Comparison of ENCODE assay signal across 8 cellular contexts in genomic region chr3:192188218-192188835, GRCh38.
A peak's percentile ranks its signal among the peaks of the same experiment; 100 is the strongest.
DNase-seq lines count a peak whose midpoint lies in the region; ATAC-seq, FAIRE-seq and TF ChIP-seq lines count a peak whose summit lies in the region.
"Had no signal": no experiment of that assay in that cellular context is flagged by ENCODE, and none has a peak within 500 bp of the region (broad histone marks: within the 10 kb centered on the region; RNA-seq: fewer than 3 reads in every experiment).

No MANE protein-coding gene starts in this region.

- no peaks in the 10 kb centered on the region for H3K9me3 Mint-ChIP-seq in type B pancreatic cell
- H3K9me3 Mint-ChIP-seq: activated naive CD4-positive, alpha-beta T cell treated with anti-CD3 and anti-CD28 coated beads, Interleukin-2, amount 50 U/mL, for 24 hours had no signal

- no peaks in the 10 kb centered on the region for H3K36me3 Mint-ChIP-seq in type B pancreatic cell
- H3K36me3 Mint-ChIP-seq: activated naive CD4-positive, alpha-beta T cell treated with anti-CD3 and anti-CD28 coated beads, Interleukin-2, amount 50 U/mL, for 24 hours had no signal

- H3K4me3 Mint-ChIP-seq in type B pancreatic cell: no peak overlapping the region
- H3K4me3 Mint-ChIP-seq: activated naive CD4-positive, alpha-beta T cell treated with anti-CD3 and anti-CD28 coated beads, Interleukin-2, amount 50 U/mL, for 24 hours had no signal

- CTCF ChIA-PET in Panc1 (lab: Charles Lee) (interaction anchor here (0.6 kb wide), 1 partner anchor 256 kb away, joined by 3 read pairs; no protein-coding TSS in a partner anchor), GM12878 (lab: Yijun Ruan, JAX) (interaction anchor here (0.9 to 4.4 kb wide), 14 partner anchors 11 to 764 kb away, joined by 3 to 45 read pairs (median 7); no protein-coding TSS in a partner anchor)

- H3K27ac ChIP-seq in Panc1 (ENCODE audit: low read length) (no peak overlapping the region), GM12878 (ENCODE audit: control insufficient read depth, insufficient read depth) (no peak overlapping the region), liver (ENCODE audit: low read depth in 1 of 2, low read length in 2 of 2) (no peak overlapping the region)

- H3K79me2 ChIP-seq in GM12878 (ENCODE audit: control insufficient read depth, insufficient read depth, low read length): no peaks in the 10 kb centered on the region

- TF ChIP-seq EP300 in GM12878 (IDR thresholded peaks at IDR 0.05; ENCODE audit: borderline replicate concordance in 1 of 2, control insufficient read depth in 1 of 2, low read depth in 2 of 2, low read length in 2 of 2): no peak

- no peaks in the 10 kb centered on the region for H3K27me3 ChIP-seq in Panc1 (ENCODE audit: control insufficient read depth, insufficient read depth, low read length)
- H3K27me3 ChIP-seq in GM12878 (replicated peaks in 1 of 2; ENCODE audit: control insufficient read depth in 2 of 2, insufficient read depth in 2 of 2, low read length in 1 of 2): no peaks in the 10 kb centered on the region
- H3K27me3 ChIP-seq in liver (ENCODE audit: control insufficient read depth in 4 of 4, insufficient read depth in 4 of 4, low read length in 3 of 4): no peaks in the 10 kb centered on the region

- no peak for TF ChIP-seq POLR2A in GM12878 (IDR thresholded peaks at IDR 0.05; ENCODE audit: low read depth, low read length)

- WGBS in GM12878 (ENCODE audit: insufficient coverage, insufficient replicate concordance, low lambda C conversion rate, missing lambda C conversion rate): 11% methylated on average over 7 of the region's 7 CpGs
- WGBS in liver: 25% methylated on average over 7 of the region's 7 CpGs

- TF ChIP-seq CTCF in GM12874 (IDR thresholded peaks at IDR 0.05; ENCODE audit: insufficient read depth, low read depth, low read length) (peak; percentile 69), Panc1 (IDR thresholded peaks at IDR 0.05) (peak; percentile 82), GM12878 (IDR thresholded peaks at IDR 0.05 in 2 of 3, conservative IDR thresholded peaks at IDR 0.05 in 1 of 3; ENCODE audit: control insufficient read depth in 2 of 3, extremely low read depth in 1 of 3, insufficient read depth in 1 of 3, low read depth in 3 of 3, low read length in 3 of 3) (peak; percentile 70 to 79 (median 78)), liver (IDR thresholded peaks at IDR 0.05; ENCODE audit: low read depth, low read length, missing input control) (peak; percentile 55), type B pancreatic cell (conservative IDR thresholded peaks at IDR 0.05) (peak; percentile 84)

- H3K4me1 Mint-ChIP-seq in type B pancreatic cell (ENCODE audit: unreplicated experiment): no peaks in the 10 kb centered on the region

- peak; percentile 62 for DNase-seq in HK-2 (ENCODE audit: unreplicated experiment)
- peak; percentile 20 for DNase-seq in Panc1 (ENCODE audit: low read depth, low spot score)
- no peak for DNase-seq in GM12878 (ENCODE audit: low read depth, low spot score)
- no peak for DNase-seq in type B pancreatic cell (ENCODE audit: extremely low spot score, unreplicated experiment)

- H3K9me3 ChIP-seq in Panc1 (ENCODE audit: control insufficient read depth, insufficient read depth, low read depth, low read length) (no peaks in the 10 kb centered on the region), GM12878 (replicated peaks; ENCODE audit: control insufficient read depth, insufficient read depth, low read length) (no peaks in the 10 kb centered on the region), liver (ENCODE audit: control insufficient read depth in 4 of 4, low read length in 3 of 4) (no peaks in the 10 kb centered on the region)

- H3K4me1 ChIP-seq in Panc1 (ENCODE audit: control insufficient read depth, insufficient read depth, low read length) (no peaks in the 10 kb centered on the region), GM12878 (ENCODE audit: control insufficient read depth, insufficient read depth, low read length) (no peaks in the 10 kb centered on the region), liver (ENCODE audit: control insufficient read depth in 4 of 4, insufficient read depth in 4 of 4, low read length in 3 of 4) (no peaks in the 10 kb centered on the region)

- H4K20me1 ChIP-seq in GM12878 (ENCODE audit: control insufficient read depth, insufficient read depth): no peaks in the 10 kb centered on the region

- POLR2A ChIA-PET in Panc1 (lab: Charles Lee) (no interaction called here), GM12878 (lab: Charles Lee) (no interaction called here)

- peak; percentile 44 for FAIRE-seq in GM12878 (lab: Jason Lieb, UNC)

- in situ Hi-C loops in Panc1 (cut with HindIII; ENCODE audit: low pct_unique_long_range_greater_than_20kb, low sequenced_read_pairs): no loop called here
- in situ Hi-C loops in GM12878 (cut with MboI): loop anchor here (25.0 kb wide), 1 partner anchor 249 kb away; no protein-coding TSS in a partner anchor

- H2AFZ ChIP-seq in GM12878 (ENCODE audit: control insufficient read depth, low read depth, low read length): no peak overlapping the region

- ATAC-seq in GM21576 (IDR thresholded peaks at IDR 0.05; ENCODE audit: unreplicated experiment): peak; percentile 96
- peak; percentile 82 for ATAC-seq in Panc1
- peak; percentile 95 for ATAC-seq in GM12878

- RAD21 ChIA-PET in GM12878 (lab: Charles Lee; ENCODE audit: unreplicated experiment): interaction anchor here (2.0 kb wide), 1 partner anchor 235 kb away, joined by 10 read pairs; no protein-coding TSS in a partner anchor

- no peak overlapping the region for H3K9ac ChIP-seq in GM12878 (ENCODE audit: control insufficient read depth, insufficient read depth, low read length)
- no peak overlapping the region for H3K9ac ChIP-seq in liver (ENCODE audit: low read depth in 1 of 2, low read length in 2 of 2)

- H3K27ac Mint-ChIP-seq in type B pancreatic cell: no peak overlapping the region
- H3K27ac Mint-ChIP-seq: activated naive CD4-positive, alpha-beta T cell treated with anti-CD3 and anti-CD28 coated beads, Interleukin-2, amount 50 U/mL, for 24 hours had no signal

- SMC1A ChIA-PET in GM12878 (lab: Charles Lee; ENCODE audit: uncharacterized antibody, unreplicated experiment): interaction anchor here (2.5 to 4.1 kb wide), 2 partner anchors 235 to 256 kb away, joined by 8 to 23 read pairs; no protein-coding TSS in a partner anchor

- TF ChIP-seq RAD21 in GM12878 (IDR thresholded peaks at IDR 0.05; ENCODE audit: insufficient read depth, low read depth, low read length) (peak; percentile 62), liver (IDR thresholded peaks at IDR 0.05) (peak; percentile 85 to 89)

- H3K4me3 ChIP-seq in Panc1 (ENCODE audit: low read depth in 2 of 2, low read length in 2 of 2) (no peak overlapping the region), GM12878 (no peak overlapping the region), liver (ENCODE audit: low read depth in 1 of 3, low read length in 3 of 3) (no peak overlapping the region)

- intact Hi-C loops in Panc1 (cut with micrococcal nuclease; ENCODE audit: unreplicated experiment): loop anchor here (1.0 to 10.0 kb wide), 2 partner anchors 256 to 774 kb away; no protein-coding TSS in a partner anchor
- intact Hi-C loops in GM12878 (cut with micrococcal nuclease; ENCODE audit: unreplicated experiment): loop anchor here (1.0 to 2.0 kb wide), 2 partner anchors 234 to 256 kb away; no protein-coding TSS in a partner anchor

- BruUV-seq in Panc1 (replicated peaks; lab: Mats Ljungman, UMichigan): no TSS peak
- BruUV-seq in GM12878 (replicated peaks; lab: Mats Ljungman, UMichigan): no TSS peak

- peaks cover 14% of the 10 kb centered on the region for H3K27me3 Mint-ChIP-seq in type B pancreatic cell
- H3K27me3 Mint-ChIP-seq: activated naive CD4-positive, alpha-beta T cell treated with anti-CD3 and anti-CD28 coated beads, Interleukin-2, amount 50 U/mL, for 24 hours had no signal

- H3K36me3 ChIP-seq in Panc1 (ENCODE audit: control insufficient read depth, insufficient read depth, low read length) (no peaks in the 10 kb centered on the region), GM12878 (ENCODE audit: control insufficient read depth in 2 of 2, insufficient read depth in 2 of 2, low read length in 1 of 2) (no peaks in the 10 kb centered on the region), liver (ENCODE audit: control insufficient read depth in 4 of 4, insufficient read depth in 3 of 4, low read depth in 1 of 4, low read length in 3 of 4) (no peaks in the 10 kb centered on the region)

- no peak overlapping the region for H3K4me2 ChIP-seq in GM12878 (ENCODE audit: control insufficient read depth, insufficient read depth)

TF ChIP-seq in GM12878, 131 proteins besides CTCF, POLR2A, EP300 and RAD21 (continues in another document):
- TF ChIP-seq TCF12 (IDR thresholded peaks at IDR 0.05; ENCODE audit: low read depth, low read length): no peak
- TF ChIP-seq KDM1A (IDR thresholded peaks at IDR 0.05; ENCODE audit: borderline replicate concordance): no peak
- no peak for TF ChIP-seq NFIC (IDR thresholded peaks at IDR 0.05; ENCODE audit: low read depth, low read length)
- TF ChIP-seq BACH1 (IDR thresholded peaks at IDR 0.05; ENCODE audit: borderline replicate concordance): no peak
- TF ChIP-seq PBX3 (IDR thresholded peaks at IDR 0.05; ENCODE audit: insufficient replicate concordance, low read depth, low read length): no peak

TF ChIP-seq in liver, 16 proteins besides CTCF, POLR2A, EP300 and RAD21 (continues in another document):
- no peak for TF ChIP-seq ZBTB33 (IDR thresholded peaks at IDR 0.05)
- no peak for TF ChIP-seq HNF4A (conservative IDR thresholded peaks at IDR 0.05)
- no peak for TF ChIP-seq JUND (IDR thresholded peaks at IDR 0.05)
- no peak for TF ChIP-seq SP1 (IDR thresholded peaks at IDR 0.05)
- TF ChIP-seq HNF4G (IDR thresholded peaks at IDR 0.05): no peak
- no peak for TF ChIP-seq FOXA1 (IDR thresholded peaks at IDR 0.05)
- no peak for TF ChIP-seq FOXA2 (IDR thresholded peaks at IDR 0.05)

Comparison
In these comparisons a context has a peak if more than half of its experiments do, and no peak if none do; other contexts are left out.
1. DNase-seq: peak in HK-2 (single experiment) and Panc1 (single experiment); none in GM12878 (single experiment) and type B pancreatic cell (single experiment).
2. Peak in every context shown above with its lines, with median percentiles within 50 percentile points of each other: CTCF ChIP-seq and ATAC-seq.